ENCODE assay signal across 15 cellular contexts in genomic region chr18:74283255-74283554, GRCh38. TPM values are rescaled to one million over a fixed set of nuclear protein-coding genes. Genes with fewer than 3 reads are reported as not detected.
DNase-seq lines count a peak whose midpoint lies in the region; ATAC-seq, FAIRE-seq and TF ChIP-seq lines count a peak whose summit lies in the region.
"Had no signal": no experiment of that assay in that cellular context is flagged by ENCODE, and none has a peak within 500 bp of the region (broad histone marks: within the 10 kb centered on the region; RNA-seq: fewer than 3 reads in every experiment).

No MANE protein-coding gene starts in this region.

- ATAC-seq in HG03565 (IDR thresholded peaks at IDR 0.05; ENCODE audit: unreplicated experiment) = no peak
- ATAC-seq: heart right ventricle had no signal

- H3K27me3 ChIP-seq in bronchial epithelial cell (ENCODE audit: control insufficient read depth, insufficient read depth, low read length) (no peaks in the 10 kb centered on the region), muscle layer of duodenum (ENCODE audit: low read depth, low read length) (no peaks in the 10 kb centered on the region)
- H3K27me3 ChIP-seq: heart right ventricle had no signal

- H3K36me3 ChIP-seq in bronchial epithelial cell (ENCODE audit: control insufficient read depth, insufficient read depth, low read length) = no peaks in the 10 kb centered on the region
- H3K36me3 ChIP-seq in muscle layer of duodenum (ENCODE audit: control insufficient read depth in 1 of 2, insufficient read depth in 2 of 2, low read length in 2 of 2) = no peaks in the 10 kb centered on the region

- H3K9me3 ChIP-seq in muscle layer of duodenum (ENCODE audit: control insufficient read depth in 1 of 2, low read length in 2 of 2) = no peaks in the 10 kb centered on the region
- H3K9me3 ChIP-seq: heart right ventricle had no signal

- H3K27ac ChIP-seq in 22Rv1 (peak overlapping the region; percentile 31; the same call in 1 of the 2 replicates), muscle layer of duodenum (ENCODE audit: low read length) (peak overlapping the region; percentile 27)

- CTCF ChIA-PET in GM10248 (lab: Yijun Ruan, JAX) = no interaction called here

- POLR2A ChIA-PET in GM10248 (lab: Yijun Ruan, JAX) = no interaction called here

- TF ChIP-seq CTCF in 22Rv1 (IDR thresholded peaks at IDR 0.05) (no peak), GM10248 (IDR thresholded peaks at IDR 0.05; ENCODE audit: control extremely low read depth, extremely low read depth, low read depth, missing control alignments) (no peak), bronchial epithelial cell (IDR thresholded peaks at IDR 0.05; ENCODE audit: insufficient read depth, low read length, severe bottlenecking) (no peak)

- DNase-seq in GM10248 (ENCODE audit: extremely low spot score) = peak; percentile 3
- peak; percentile 62 for DNase-seq in bronchial epithelial cell (ENCODE audit: low read depth)
- no peak for DNase-seq in kidney glomerular epithelial cell (lab: John Stamatoyannopoulos, UW)
- no peak for DNase-seq in H54 (ENCODE audit: insufficient read length, low spot score)
- DNase-seq in DMS153 treated with DMSO at 0.1 percent for 48 hours (lab: John Stamatoyannopoulos, UW; ENCODE audit: unreplicated experiment) = no peak
- DNase-seq: effector CD8-positive, alpha-beta T cell; HCEC 1CT; heart right ventricle; KG1 had no signal

- TF ChIP-seq POLR2A in H54 (IDR thresholded peaks at IDR 0.05; ENCODE audit: low read depth, low read length) = no peak

- FAIRE-seq in bronchial epithelial cell (lab: Jason Lieb, UNC) (no peak), H54 (lab: Jason Lieb, UNC) (no peak)

- peaks cover 27 to 50% of the 10 kb centered on the region in 2 donors for H3K4me1 ChIP-seq in muscle layer of duodenum (ENCODE audit: control insufficient read depth in 1 of 2, insufficient read depth in 2 of 2, low read length in 2 of 2)

- H3K4me3 ChIP-seq in bronchial epithelial cell (ENCODE audit: low read depth, low read length) (no peak overlapping the region), muscle layer of duodenum (ENCODE audit: low read depth in 1 of 2, low read length in 2 of 2) (no peak overlapping the region)
- H3K4me3 ChIP-seq: heart right ventricle had no signal

RNA-seq across cellular contexts. Expression of gene CYB5A, which starts 8.6 kb away (rescaled TPM):
- total RNA-seq in bronchial epithelial cell = 53.2 and 66.3 TPM in 2 replicates
- total RNA-seq: OCI-LY7 had no signal

RNA-seq across cellular contexts. Expression of gene C18orf63, which starts 32.4 kb away (rescaled TPM):
- total RNA-seq in bronchial epithelial cell = not detected in 2 replicates
- total RNA-seq: heart right ventricle, OCI-LY7, pulmonary artery endothelial cell, urinary bladder had no signal

Comparison
In these comparisons a context has a peak if more than half of its experiments do, and no peak if none do; other contexts are left out.
1. DNase-seq: peak in GM10248 (single experiment) and bronchial epithelial cell (single experiment); none in kidney glomerular epithelial cell (single experiment), H54 (single experiment) and DMS153 treated with DMSO at 0.1 percent for 48 hours (single experiment).